In the genomic region with DNA sequence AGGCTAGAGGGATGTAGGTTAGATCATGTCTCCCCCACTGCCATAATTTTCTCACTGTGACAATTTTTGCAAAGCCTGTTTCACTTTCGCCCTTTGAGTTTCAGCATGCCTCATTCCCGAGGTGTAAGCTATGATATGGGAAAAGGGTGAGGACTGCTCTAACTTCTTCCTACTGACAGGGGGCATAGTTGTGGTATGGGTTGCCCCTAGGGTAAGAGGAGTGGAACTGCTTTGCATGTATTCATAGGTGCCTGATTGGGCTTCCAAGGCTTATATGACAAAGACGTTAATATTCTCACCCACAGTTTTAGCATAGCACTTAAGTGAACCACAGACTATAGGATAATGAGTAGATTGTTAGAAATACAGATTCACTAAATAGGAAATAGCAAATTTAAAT, we compare ENCODE assay signal across 27 cellular contexts.
A peak's percentile ranks its signal among the peaks of the same experiment; 100 is the strongest.
DNase-seq lines count a peak whose midpoint lies in the region; ATAC-seq, FAIRE-seq and TF ChIP-seq lines count a peak whose summit lies in the region.
"Had no signal": no experiment of that assay in that cellular context is flagged by ENCODE, and none has a peak within 500 bp of the region (broad histone marks: within the 10 kb centered on the region; RNA-seq: fewer than 3 reads in every experiment).

No MANE protein-coding gene starts in this region.

- in situ Hi-C loops in HepG2 (cut with HindIII; ENCODE audit: extremely low pct_ligation_motif_present, low pct_unique_long_range_greater_than_20kb) (no loop called here), SK-MEL-5 (cut with HindIII; ENCODE audit: low pct_unique_long_range_greater_than_20kb, low sequenced_read_pairs) (no loop called here)

- peaks cover 53 to 68% of the 10 kb centered on the region in 2 donors for H3K36me3 Mint-ChIP-seq in CD4-positive, alpha-beta memory T cell

- H3K4me2 ChIP-seq in HepG2 (ENCODE audit: low read depth, low read length), result no peak overlapping the region

- 86% methylated on average over 3 of the region's 3 CpGs for WGBS in HepG2 (ENCODE audit: low lambda C conversion rate)
- 92% methylated on average over 3 of the region's 3 CpGs for WGBS in right lobe of liver (ENCODE audit: insufficient coverage, low coverage, low lambda C conversion rate, missing lambda C conversion rate)

- no peak overlapping the region for H3K27ac Mint-ChIP-seq in CD4-positive, alpha-beta memory T cell
- H3K27ac Mint-ChIP-seq: IgD-negative memory B cell had no signal

- H3K4me3 ChIP-seq in HepG2 (replicated peaks in 1 of 3; ENCODE audit: insufficient read depth in 1 of 3, low read depth in 2 of 3, low read length in 3 of 3) (no peak overlapping the region), right lobe of liver (no peak overlapping the region), HFF-Myc (replicated peaks; ENCODE audit: low read depth, low read length) (no peak overlapping the region), WERI-Rb-1 (ENCODE audit: low read depth, low read length) (no peak overlapping the region)
- H3K4me3 ChIP-seq in CD4-positive, alpha-beta memory T cell (ENCODE audit: low read length in 2 of 2), result no peak overlapping the region
- H3K4me3 ChIP-seq: HAP-1, SJCRH30 had no signal

- H3K36me3 ChIP-seq in HepG2 (replicated peaks in 1 of 2; ENCODE audit: control insufficient read depth in 1 of 2, insufficient read depth in 2 of 2, low read length in 2 of 2), result no peaks in the 10 kb centered on the region
- no peaks in the 10 kb centered on the region for H3K36me3 ChIP-seq in right lobe of liver
- H3K36me3 ChIP-seq in CD4-positive, alpha-beta memory T cell (ENCODE audit: insufficient read depth, low read length), result no peaks in the 10 kb centered on the region
- no peaks in the 10 kb centered on the region for H3K36me3 ChIP-seq in WERI-Rb-1
- H3K36me3 ChIP-seq: HAP-1, SJCRH30 had no signal

- H3K27me3 Mint-ChIP-seq in CD4-positive, alpha-beta memory T cell, result no peaks in the 10 kb centered on the region
- H3K27me3 Mint-ChIP-seq: CD8-positive, alpha-beta memory T cell; IgD-negative memory B cell had no signal

- no peaks in the 10 kb centered on the region for H3K4me1 ChIP-seq in HepG2 (ENCODE audit: insufficient read depth, low read length)
- no peaks in the 10 kb centered on the region for H3K4me1 ChIP-seq in right lobe of liver
- H3K4me1 ChIP-seq in CD4-positive, alpha-beta memory T cell (ENCODE audit: insufficient read depth, low read length), result no peaks in the 10 kb centered on the region
- H3K4me1 ChIP-seq: HAP-1, SJCRH30 had no signal

- TF ChIP-seq POLR2A in HepG2 (IDR thresholded peaks at IDR 0.05; ENCODE audit: insufficient read depth in 1 of 2, low read depth in 2 of 2, low read length in 2 of 2) (no peak), right lobe of liver (IDR thresholded peaks at IDR 0.05) (no peak)

- H4K20me1 ChIP-seq in HepG2 (ENCODE audit: insufficient read depth, low read length), result no peaks in the 10 kb centered on the region

- H3K4me3 Mint-ChIP-seq in CD4-positive, alpha-beta memory T cell, result no peak overlapping the region
- H3K4me3 Mint-ChIP-seq: CD8-positive, alpha-beta memory T cell; IgD-negative memory B cell had no signal

- no peak for TF ChIP-seq EP300 in HepG2 (IDR thresholded peaks at IDR 0.05; ENCODE audit: low read depth in 2 of 2, low read length in 2 of 2)
- no peak for TF ChIP-seq EP300 in HepG2 (CRISPR knock-in tag; IDR thresholded peaks at IDR 0.05; ENCODE audit: borderline replicate concordance)

- no TSS peak for BruUV-seq in HepG2 (replicated peaks; lab: Mats Ljungman, UMichigan)

- ATAC-seq in HepG2, result peak; percentile 48; the same call in 1 of the 3 replicates
- ATAC-seq in right lobe of liver, result no peak
- no peak for ATAC-seq in omental fat pad (ENCODE audit: low FRiP score)
- ATAC-seq: PC-3, Right ventricle myocardium inferior had no signal

- no peaks in the 10 kb centered on the region for H3K9me3 ChIP-seq in HepG2 (ENCODE audit: low read length)
- H3K9me3 ChIP-seq in right lobe of liver, result no peaks in the 10 kb centered on the region
- H3K9me3 ChIP-seq in CD4-positive, alpha-beta memory T cell (ENCODE audit: control insufficient read depth in 1 of 2, low read length in 2 of 2), result peaks cover 0 to 6% of the 10 kb centered on the region in 2 donors
- peaks cover 2% of the 10 kb centered on the region for H3K9me3 ChIP-seq in WERI-Rb-1 (ENCODE audit: severe bottlenecking)
- H3K9me3 ChIP-seq: HAP-1, SJCRH30 had no signal

- no peak overlapping the region for H3K9ac ChIP-seq in HepG2 (ENCODE audit: insufficient read depth, low read depth, low read length)

- POLR2A ChIA-PET in HepG2 (lab: Yijun Ruan, JAX), result no interaction called here
- POLR2A ChIA-PET in CD4-positive, alpha-beta memory T cell (lab: Charles Lee; ENCODE audit: partially characterized antibody), result no interaction called here

- H3K27me3 ChIP-seq in HepG2 (ENCODE audit: control insufficient read depth in 1 of 2, insufficient read depth in 2 of 2, low read length in 2 of 2), result no peaks in the 10 kb centered on the region
- no peaks in the 10 kb centered on the region for H3K27me3 ChIP-seq in right lobe of liver
- H3K27me3 ChIP-seq in CD4-positive, alpha-beta memory T cell (ENCODE audit: insufficient read depth, low read length), result no peaks in the 10 kb centered on the region
- no peaks in the 10 kb centered on the region for H3K27me3 ChIP-seq in WERI-Rb-1 (ENCODE audit: insufficient read depth, low read depth, severe bottlenecking)
- H3K27me3 ChIP-seq: SJCRH30 had no signal

- no peak overlapping the region for H3K27ac ChIP-seq in HepG2 (ENCODE audit: extremely low read length, insufficient read depth, low read length)
- no peak overlapping the region for H3K27ac ChIP-seq in right lobe of liver
- H3K27ac ChIP-seq in CD4-positive, alpha-beta memory T cell (ENCODE audit: low read depth, low read length), result no peak overlapping the region
- H3K27ac ChIP-seq in WERI-Rb-1, result no peak overlapping the region
- H3K27ac ChIP-seq: SJCRH30 had no signal

- no peak overlapping the region for H2AFZ ChIP-seq in HepG2 (ENCODE audit: low read length)

- DNase-seq in HepG2 (ENCODE audit: low spot score), result peak; percentile 9
- DNase-seq in right lobe of liver, result no peak
- DNase-seq in HFF-Myc (ENCODE audit: extremely low read depth, low read depth), result no peak
- DNase-seq in SK-MEL-5 (ENCODE audit: low read depth, low spot score), result peak; percentile 21
- no peak for DNase-seq in CD4-positive, alpha-beta memory T cell
- DNase-seq in cerebellar cortex (ENCODE audit: low spot score), result no peak
- no peak for DNase-seq in omental fat pad (ENCODE audit: low spot score)
- DNase-seq in WERI-Rb-1, result no peak
- DNase-seq: C1 segment of cervical spinal cord; CD8-positive, alpha-beta memory T cell; DMS 273 treated with DMSO at 0.1 percent for 48 hours; DND-41; NCI-H1092 treated with DMSO at 0.1 percent for 48 hours; NCI-H1436; NCI-H187; NCI-H2081 treated with DMSO at 0.1 percent for 48 hours; NCI-H2171 treated with DMSO at 0.1 percent for 48 hours; NCI-H524; NCI-H748 treated with DMSO at 0.1 percent for 48 hours; PC-3; SJCRH30; T-helper 2 cell had no signal

- intact Hi-C loops in HepG2 (cut with micrococcal nuclease; ENCODE audit: unreplicated experiment) (no loop called here), right lobe of liver (cut with DNase I) (no loop called here)
- intact Hi-C loops in CD4-positive, alpha-beta memory T cell (cut with micrococcal nuclease), result no loop called here

- TF ChIP-seq CTCF in HepG2 (CRISPR knock-in tag; IDR thresholded peaks at IDR 0.05), result no peak
- no peak for TF ChIP-seq CTCF in right lobe of liver (IDR thresholded peaks at IDR 0.05)
- TF ChIP-seq CTCF in HFF-Myc (IDR thresholded peaks at IDR 0.05; ENCODE audit: low read depth, low read length, missing control alignments), result peak; percentile 4
- TF ChIP-seq CTCF in omental fat pad (IDR thresholded peaks at IDR 0.05), result no peak
- TF ChIP-seq CTCF in WERI-Rb-1 (IDR thresholded peaks at IDR 0.05; ENCODE audit: low read depth, low read length), result no peak

- no peak for FAIRE-seq in HepG2 (lab: Jason Lieb, UNC)
- FAIRE-seq: GM19239, HTR-8/SVneo had no signal

- CTCF ChIA-PET in HepG2 (lab: Yijun Ruan, JAX; ENCODE audit: low intra/inter-chr PET ratio, low total read pairs), result no interaction called here
- CTCF ChIA-PET in CD4-positive, alpha-beta memory T cell (lab: Charles Lee; ENCODE audit: partially characterized antibody), result interaction anchor here (1.2 kb wide), 1 partner anchor 140 kb away, joined by 3 read pairs; no protein-coding TSS in a partner anchor

- no peaks in the 10 kb centered on the region for H3K79me2 ChIP-seq in HepG2 (ENCODE audit: insufficient read depth, low read length)

- peaks cover 0 to 6% (median 1%) of the 10 kb centered on the region in 4 donors for H3K4me1 Mint-ChIP-seq in CD4-positive, alpha-beta memory T cell
- H3K4me1 Mint-ChIP-seq: IgD-negative memory B cell had no signal

- TF ChIP-seq RAD21 in HepG2 (CRISPR knock-in tag; IDR thresholded peaks at IDR 0.05), result no peak

- peaks cover 0 to 42% (median 28%) of the 10 kb centered on the region in 8 donors for H3K9me3 Mint-ChIP-seq in CD4-positive, alpha-beta memory T cell

TF ChIP-seq in HepG2, 621 proteins besides CTCF, POLR2A, EP300 and RAD21:
- TF ChIP-seq ZFP41 (CRISPR knock-in tag; IDR thresholded peaks at IDR 0.05; ENCODE audit: borderline replicate concordance), result no peak
- no peak for TF ChIP-seq ZFP62 (CRISPR knock-in tag; IDR thresholded peaks at IDR 0.05)
- TF ChIP-seq ZNF33B (CRISPR knock-in tag; IDR thresholded peaks at IDR 0.05), result no peak
- TF ChIP-seq MTA3 (CRISPR knock-in tag; IDR thresholded peaks at IDR 0.05), result no peak

Comparison
In these comparisons a context has a peak if more than half of its experiments do, and no peak if none do; other contexts are left out.
1. DNase-seq: peak in HepG2 (single experiment) and SK-MEL-5 (single experiment); none in right lobe of liver (0 of 3), HFF-Myc (single experiment), CD4-positive, alpha-beta memory T cell (0 of 5), cerebellar cortex (single experiment), omental fat pad (single experiment) and WERI-Rb-1 (single experiment).